ENCODE assay signal across 1 cellular context in genomic region chr17:79009397-79010303, GRCh38.
A peak's percentile ranks its signal among the peaks of the same experiment; 100 is the strongest.
TF ChIP-seq lines count a peak whose summit lies in the region.

CANT1 (minus strand) TSS chr17:79009764; CDS start chr17:78997622, 12,142 bp downstream.

TF ChIP-seq in K562, 482 proteins besides CTCF, POLR2A, EP300 and RAD21 (continued from another document and continues in another):
- TF ChIP-seq TAF1 (IDR thresholded peaks at IDR 0.05; ENCODE audit: control insufficient read depth, extremely low read depth, insufficient read depth, low read length, severe bottlenecking) (peak; percentile 70), ZKSCAN8 (CRISPR knock-in tag; IDR thresholded peaks at IDR 0.05) (no peak), MYBL2 (IDR thresholded peaks at IDR 0.05; ENCODE audit: low read depth) (no peak), MYBL2 (CRISPR knock-in tag; IDR thresholded peaks at IDR 0.05; ENCODE audit: borderline replicate concordance) (no peak), NR4A1 (CRISPR knock-in tag; IDR thresholded peaks at IDR 0.05) (no peak), NR4A1 (tag; IDR thresholded peaks at IDR 0.05) (no peak), CEBPG (CRISPR knock-in tag; IDR thresholded peaks at IDR 0.05) (no peak), CEBPG (tag; conservative IDR thresholded peaks at IDR 0.05 in 1 of 2, IDR thresholded peaks at IDR 0.05 in 1 of 2) (no peak), HNRNPLL (IDR thresholded peaks at IDR 0.05; ENCODE audit: low read depth, low read length, poor library complexity, severe bottlenecking) (no peak), NRF1 (conservative IDR thresholded peaks at IDR 0.05 in 1 of 2, IDR thresholded peaks at IDR 0.05 in 1 of 2) (peak; percentile 98), OTX1 (CRISPR knock-in tag; IDR thresholded peaks at IDR 0.05) (no peak), FIP1L1 (IDR thresholded peaks at IDR 0.05; ENCODE audit: low read depth, low read length, poor library complexity, severe bottlenecking) (no peak), RB1 (IDR thresholded peaks at IDR 0.05; ENCODE audit: low read depth) (peak; percentile 75), JUNB (CRISPR knock-in tag; conservative IDR thresholded peaks at IDR 0.05) (no peak), ZBTB7A (IDR thresholded peaks at IDR 0.05; ENCODE audit: borderline replicate concordance, control insufficient read depth, low read depth, low read length) (peak; percentile 96), NR2C1 (IDR thresholded peaks at IDR 0.05) (peak; percentile 45; the same call in 1 of the 2 replicates), NR2C1 (tag; IDR thresholded peaks at IDR 0.05) (peak; percentile 46; the same call in 1 of the 2 replicates), SRSF3 (IDR thresholded peaks at IDR 0.05; ENCODE audit: insufficient read depth, low read length) (no peak), HSF4 (CRISPR knock-in tag; IDR thresholded peaks at IDR 0.05; ENCODE audit: borderline replicate concordance) (no peak), HES1 (IDR thresholded peaks at IDR 0.05; ENCODE audit: low read depth) (no peak), ESRRB (CRISPR knock-in tag; IDR thresholded peaks at IDR 0.05; ENCODE audit: borderline replicate concordance) (no peak), ZNF184 (CRISPR knock-in tag; IDR thresholded peaks at IDR 0.05) (no peak), ETV6 (IDR thresholded peaks at IDR 0.05; ENCODE audit: borderline replicate concordance in 1 of 2, low read depth in 2 of 2, low read length in 1 of 2) (no peak), ETV6 (CRISPR knock-in tag; IDR thresholded peaks at IDR 0.05; ENCODE audit: borderline replicate concordance) (no peak), CTCFL (IDR thresholded peaks at IDR 0.05; ENCODE audit: borderline replicate concordance, insufficient read depth, low read depth, low read length, poor library complexity, severe bottlenecking) (no peak), CBFA2T2 (conservative IDR thresholded peaks at IDR 0.05) (no peak), STAT5A (IDR thresholded peaks at IDR 0.05; ENCODE audit: borderline replicate concordance, low read length) (no peak), ZNF41 (CRISPR knock-in tag; conservative IDR thresholded peaks at IDR 0.05) (no peak), FOXP1 (CRISPR knock-in tag; IDR thresholded peaks at IDR 0.05) (no peak), TOE1 (IDR thresholded peaks at IDR 0.05; ENCODE audit: borderline replicate concordance) (no peak), TOE1 (CRISPR knock-in tag; IDR thresholded peaks at IDR 0.05; ENCODE audit: borderline replicate concordance, low read depth) (no peak), GMEB1 (CRISPR knock-in tag; IDR thresholded peaks at IDR 0.05) (peak; percentile 73), SUPT5H (IDR thresholded peaks at IDR 0.05) (peak; percentile 71), ZNF217 (CRISPR knock-in tag; IDR thresholded peaks at IDR 0.05) (no peak), NCOA2 (IDR thresholded peaks at IDR 0.05; ENCODE audit: partially characterized antibody in 2 of 2) (no peak), CLOCK (CRISPR knock-in tag; IDR thresholded peaks at IDR 0.05; ENCODE audit: borderline replicate concordance) (no peak), SMAD3 (CRISPR knock-in tag; conservative IDR thresholded peaks at IDR 0.05) (no peak), CREM (IDR thresholded peaks at IDR 0.05; ENCODE audit: low read depth) (peak; percentile 61; the same call in 1 of the 2 replicates), ZNF444 (CRISPR knock-in tag; IDR thresholded peaks at IDR 0.05) (no peak), CTBP1 (IDR thresholded peaks at IDR 0.05; ENCODE audit: borderline replicate concordance) (peak; percentile 27; the same call in 1 of the 2 replicates), TBP (optimal IDR thresholded peaks at IDR 0.05; ENCODE audit: low read depth, low read length) (peak; percentile 59), RAD51 (IDR thresholded peaks at IDR 0.05; ENCODE audit: borderline replicate concordance, low read depth) (no peak), CBX1 (IDR thresholded peaks at IDR 0.05; ENCODE audit: low read depth) (no peak), ZNF695 (CRISPR knock-in tag; IDR thresholded peaks at IDR 0.05) (no peak), CGGBP1 (CRISPR knock-in tag; IDR thresholded peaks at IDR 0.05) (no peak), HIVEP1 (CRISPR knock-in tag; IDR thresholded peaks at IDR 0.05) (no peak), TFE3 (CRISPR knock-in tag; IDR thresholded peaks at IDR 0.05) (no peak), ZNF75A (CRISPR knock-in tag; IDR thresholded peaks at IDR 0.05) (no peak), TAL1 (IDR thresholded peaks at IDR 0.05) (no peak), ZNF347 (CRISPR knock-in tag; IDR thresholded peaks at IDR 0.05; ENCODE audit: low read depth) (no peak), MAFK (IDR thresholded peaks at IDR 0.05; ENCODE audit: low read length) (no peak), NEUROD1 (IDR thresholded peaks at IDR 0.05; ENCODE audit: borderline replicate concordance, low read depth, low read length, partially characterized antibody) (no peak), NFYB (IDR thresholded peaks at IDR 0.05; ENCODE audit: extremely low read depth, insufficient read length) (no peak), WHSC1 (IDR thresholded peaks at IDR 0.05; ENCODE audit: low read length) (no peak), NR2C2 (CRISPR knock-in tag; IDR thresholded peaks at IDR 0.05) (no peak), NR2C2 (tag; IDR thresholded peaks at IDR 0.05) (peak; percentile 94), RBFOX2 (IDR thresholded peaks at IDR 0.05; ENCODE audit: low read depth, low read length) (peak; percentile 87), GTF2E2 (tag; IDR thresholded peaks at IDR 0.05) (peak; percentile 54; the same call in 1 of the 2 replicates), PKNOX1 (IDR thresholded peaks at IDR 0.05) (no peak), EP400 (IDR thresholded peaks at IDR 0.05) (no peak), ZFX (CRISPR knock-in tag; IDR thresholded peaks at IDR 0.05) (peak; percentile 85), NCOR1 (IDR thresholded peaks at IDR 0.05) (no peak), ZNF280B (CRISPR knock-in tag; IDR thresholded peaks at IDR 0.05) (no peak), TAF9B (IDR thresholded peaks at IDR 0.05; ENCODE audit: partially characterized antibody) (no peak), ZNF143 (CRISPR knock-in tag; IDR thresholded peaks at IDR 0.05) (peak; percentile 83)
- TF ChIP-seq, protein P1, sequence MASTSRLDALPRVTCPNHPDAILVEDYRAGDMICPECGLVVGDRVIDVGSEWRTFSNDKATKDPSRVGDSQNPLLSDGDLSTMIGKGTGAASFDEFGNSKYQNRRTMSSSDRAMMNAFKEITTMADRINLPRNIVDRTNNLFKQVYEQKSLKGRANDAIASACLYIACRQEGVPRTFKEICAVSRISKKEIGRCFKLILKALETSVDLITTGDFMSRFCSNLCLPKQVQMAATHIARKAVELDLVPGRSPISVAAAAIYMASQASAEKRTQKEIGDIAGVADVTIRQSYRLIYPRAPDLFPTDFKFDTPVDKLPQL (IDR thresholded peaks at IDR 0.05; ENCODE audit: extremely low read depth, insufficient read length) = no peak
- TF ChIP-seq, protein P2, sequence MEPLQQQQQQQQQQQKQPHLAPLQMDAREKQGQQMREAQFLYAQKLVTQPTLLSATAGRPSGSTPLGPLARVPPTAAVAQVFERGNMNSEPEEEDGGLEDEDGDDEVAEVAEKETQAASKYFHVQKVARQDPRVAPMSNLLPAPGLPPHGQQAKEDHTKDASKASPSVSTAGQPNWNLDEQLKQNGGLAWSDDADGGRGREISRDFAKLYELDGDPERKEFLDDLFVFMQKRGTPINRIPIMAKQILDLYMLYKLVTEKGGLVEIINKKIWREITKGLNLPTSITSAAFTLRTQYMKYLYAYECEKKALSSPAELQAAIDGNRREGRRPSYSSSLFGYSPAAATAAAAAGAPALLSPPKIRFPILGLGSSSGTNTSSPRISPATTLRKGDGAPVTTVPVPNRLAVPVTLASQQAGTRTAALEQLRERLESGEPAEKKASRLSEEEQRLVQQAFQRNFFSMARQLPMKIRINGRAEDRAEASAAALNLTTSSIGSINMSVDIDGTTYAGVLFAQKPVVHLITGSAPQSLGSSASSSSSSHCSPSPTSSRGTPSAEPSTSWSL (CRISPR knock-in tag; IDR thresholded peaks at IDR 0.05; ENCODE audit: borderline replicate concordance) = no peak
